8 cellular contexts compared by ENCODE assay signal in the genomic region with DNA sequence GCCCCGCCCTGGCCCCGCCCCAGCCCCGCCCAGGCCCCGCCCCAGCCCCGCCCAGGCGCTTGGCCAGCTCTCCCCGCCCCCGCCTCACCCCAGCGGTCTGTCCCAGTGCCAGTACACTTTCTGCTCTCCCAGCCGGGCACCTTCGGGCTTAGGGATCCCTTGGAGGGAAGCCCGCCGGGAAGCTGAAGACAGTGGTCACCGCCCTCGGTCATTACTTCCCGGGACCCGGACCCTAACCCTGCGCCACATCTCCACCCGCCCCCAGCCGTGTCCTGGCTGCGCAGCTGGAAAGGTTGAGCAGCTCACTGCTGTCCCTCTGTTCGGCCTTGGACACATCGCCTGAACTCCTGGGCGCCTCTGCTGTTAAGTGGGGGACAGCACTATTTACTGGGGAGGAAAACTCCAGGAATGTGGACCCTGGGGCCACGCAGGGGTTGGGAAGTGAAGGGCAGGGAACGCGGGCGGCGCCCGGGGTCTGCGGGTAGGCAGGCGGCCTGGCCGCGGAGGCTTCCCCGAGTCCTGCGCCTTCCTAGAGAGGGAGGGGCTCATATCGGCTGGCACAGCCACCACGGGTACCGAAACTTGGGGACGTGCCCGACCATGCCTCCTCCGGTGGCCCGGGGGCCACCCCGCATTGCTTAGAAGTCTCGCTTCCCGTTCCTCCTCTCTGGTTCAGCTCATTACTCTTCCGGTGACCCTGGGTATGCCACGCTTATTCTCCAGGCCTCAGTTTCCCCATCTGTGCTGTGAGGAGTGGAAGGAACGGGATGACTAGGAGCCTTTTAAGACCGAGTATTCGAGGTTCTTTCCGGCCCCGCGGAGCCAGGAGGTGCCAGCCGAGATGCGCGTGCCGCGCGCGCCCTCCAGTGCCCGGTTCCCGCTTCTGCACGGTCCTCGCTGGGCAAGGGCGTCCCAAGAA.
DNase-seq lines count a peak whose midpoint lies in the region; ATAC-seq and TF ChIP-seq lines count a peak whose summit lies in the region.

No MANE protein-coding gene starts in this region.

- H3K27me3 ChIP-seq in osteoblast (ENCODE audit: insufficient read depth, low read length) (peaks cover 15% of the 10 kb centered on the region), thoracic aorta (replicated peaks; ENCODE audit: insufficient read depth) (no peaks in the 10 kb centered on the region)

- H3K4me3 ChIP-seq in osteoblast (ENCODE audit: insufficient read depth, low read length) (peak overlapping the region; percentile 63), thoracic aorta (peak overlapping the region; percentile 98)

- ATAC-seq in GM21717 (IDR thresholded peaks at IDR 0.05; ENCODE audit: unreplicated experiment) (peak; percentile 84), thoracic aorta (ENCODE audit: insufficient number of reproducible peaks, low FRiP score, low read depth) (no peak)

- H3K4me2 ChIP-seq in osteoblast (ENCODE audit: insufficient read depth, low read length): peak overlapping the region; percentile 80

- H3K36me3 ChIP-seq in osteoblast (ENCODE audit: insufficient read depth, low read length) (no peaks in the 10 kb centered on the region), thoracic aorta (no peaks in the 10 kb centered on the region)

- H2AFZ ChIP-seq in osteoblast (ENCODE audit: low read length): peak overlapping the region; percentile 77

- intact Hi-C loops in head of caudate nucleus (cut with DNase I): loop anchor here (10.0 kb wide), 1 partner anchor 1032 kb away; no protein-coding TSS in a partner anchor

- TF ChIP-seq CTCF in osteoblast (IDR thresholded peaks at IDR 0.05; ENCODE audit: extremely low read depth, low read depth, low read length) (peak; percentile 88), thoracic aorta (IDR thresholded peaks at IDR 0.05) (peak; percentile 86)

- no peaks in the 10 kb centered on the region for H3K9me3 Mint-ChIP-seq in IgD-negative memory B cell
- no peaks in the 10 kb centered on the region for H3K9me3 Mint-ChIP-seq in activated naive CD8-positive, alpha-beta T cell (ENCODE audit: low read depth)

- peaks cover 3% of the 10 kb centered on the region for H3K36me3 Mint-ChIP-seq in IgD-negative memory B cell
- no peaks in the 10 kb centered on the region for H3K36me3 Mint-ChIP-seq in activated naive CD8-positive, alpha-beta T cell

- H4K20me1 ChIP-seq in osteoblast (ENCODE audit: insufficient read depth, low read length): no peaks in the 10 kb centered on the region

- H3K9me3 ChIP-seq in osteoblast (ENCODE audit: low read depth, low read length) (no peaks in the 10 kb centered on the region), thoracic aorta (no peaks in the 10 kb centered on the region)

- peaks cover 3 to 6% (median 6%) of the 10 kb centered on the region in 3 donors for H3K4me1 Mint-ChIP-seq in IgD-negative memory B cell
- peaks cover 14% of the 10 kb centered on the region for H3K4me1 Mint-ChIP-seq in activated naive CD8-positive, alpha-beta T cell (ENCODE audit: low read depth)

- no peak overlapping the region for H3K27ac ChIP-seq in osteoblast (ENCODE audit: low read depth, low read length)
- peak overlapping the region; percentile 27 to 58 for H3K27ac ChIP-seq in thoracic aorta

- no peak overlapping the region for H3K27ac Mint-ChIP-seq in IgD-negative memory B cell
- H3K27ac Mint-ChIP-seq in activated naive CD8-positive, alpha-beta T cell: peak overlapping the region; percentile 83

- H3K4me3 Mint-ChIP-seq in IgD-negative memory B cell: peak overlapping the region; percentile 66 to 97 (median 88)
- H3K4me3 Mint-ChIP-seq in activated naive CD8-positive, alpha-beta T cell: peak overlapping the region; percentile 96

- peak; percentile 80 for DNase-seq in Daoy (ENCODE audit: low read depth)
- peak; percentile 57 for DNase-seq in SKM-1 (lab: John Stamatoyannopoulos, UW; ENCODE audit: unreplicated experiment)
- DNase-seq in head of caudate nucleus: peak; percentile 60 to 96 (median 90)
- peak; percentile 97 for DNase-seq in osteoblast (ENCODE audit: insufficient read length, low spot score, missing footprints)
- peak; percentile 38 for DNase-seq in thoracic aorta (ENCODE audit: low spot score)

- H3K27me3 Mint-ChIP-seq in IgD-negative memory B cell: peaks cover 22% of the 10 kb centered on the region
- H3K27me3 Mint-ChIP-seq in activated naive CD8-positive, alpha-beta T cell: peaks cover 3% of the 10 kb centered on the region

- H3K79me2 ChIP-seq in osteoblast (ENCODE audit: insufficient read depth, low read length): no peaks in the 10 kb centered on the region

- H3K4me1 ChIP-seq in osteoblast (ENCODE audit: insufficient read depth, low read length) (peaks cover 7% of the 10 kb centered on the region), thoracic aorta (ENCODE audit: control insufficient read depth in 1 of 2, low read depth in 2 of 2) (no peaks in the 10 kb centered on the region)

Comparison
In these comparisons a context has a peak if more than half of its experiments do, and no peak if none do; other contexts are left out.
1. DNase-seq: peak in every context shown above with its lines; median percentile 97 in osteoblast; 90 in head of caudate nucleus; 80 in Daoy; 57 in SKM-1; 38 in thoracic aorta.